Comparison of ENCODE assay signal across 22 cellular contexts in the genomic region with DNA sequence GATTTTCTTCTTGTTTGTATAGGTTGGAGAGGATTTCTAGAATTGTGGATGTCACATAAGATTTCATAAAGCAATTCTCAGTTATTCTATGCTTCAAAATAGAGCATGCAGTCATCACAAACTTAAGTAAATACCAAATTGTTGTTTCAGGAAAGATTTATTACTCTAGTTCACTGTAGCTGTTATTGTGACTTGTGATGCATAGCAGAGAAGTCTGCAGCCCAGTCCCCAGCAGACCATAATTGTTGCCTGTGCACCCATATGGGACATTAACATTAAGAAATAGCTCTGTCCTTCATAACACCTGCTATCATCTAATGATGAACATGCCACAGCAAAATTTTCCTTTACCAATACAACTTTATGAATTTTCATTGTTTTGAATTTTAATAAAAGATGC.
DNase-seq lines count a peak whose midpoint lies in the region; ATAC-seq and TF ChIP-seq lines count a peak whose summit lies in the region.
"Had no signal": no experiment of that assay in that cellular context is flagged by ENCODE, and none has a peak within 500 bp of the region (broad histone marks: within the 10 kb centered on the region; RNA-seq: fewer than 3 reads in every experiment).

No MANE protein-coding gene starts in this region.

- H3K27me3 ChIP-seq in upper lobe of right lung: no peaks in the 10 kb centered on the region
- no peaks in the 10 kb centered on the region for H3K27me3 ChIP-seq in left ventricle myocardium inferior (ENCODE audit: low read depth)
- H3K27me3 ChIP-seq in H9 (ENCODE audit: insufficient read depth, low read length): no peaks in the 10 kb centered on the region
- H3K27me3 ChIP-seq: BLaER1 treated with 17β-estradiol and CSF1 and Interleukin-3, amounts not matched to agents 10 nM and 100 nM had no signal

- H3K4ac ChIP-seq in H9 (ENCODE audit: low read depth, low read length): no peak overlapping the region

- TF ChIP-seq RAD21 in Ishikawa (IDR thresholded peaks at IDR 0.05; ENCODE audit: low read depth): no peak

- no peak overlapping the region for H3K4me3 Mint-ChIP-seq in H9
- H3K4me3 Mint-ChIP-seq: CD4-positive, alpha-beta memory T cell; IgD-negative memory B cell had no signal

- no peaks in the 10 kb centered on the region for H3K36me3 Mint-ChIP-seq in H9 (ENCODE audit: insufficient read depth in 1 of 3, low read depth in 3 of 3)
- H3K36me3 Mint-ChIP-seq: CD4-positive, alpha-beta memory T cell had no signal

- H3K9me3 Mint-ChIP-seq in H9: no peaks in the 10 kb centered on the region
- H3K9me3 Mint-ChIP-seq: IgD-negative memory B cell had no signal

- POLR2A ChIA-PET in GM10248 (lab: Yijun Ruan, JAX): no interaction called here

- no peak overlapping the region for H2BK5ac ChIP-seq in H9 (ENCODE audit: insufficient read length, low read length)

- no peak overlapping the region for H3K14ac ChIP-seq in H9 (ENCODE audit: insufficient read depth, low read length)

- H2BK15ac ChIP-seq in H9 (ENCODE audit: low read depth, low read length): no peak overlapping the region

- H3K4me3 ChIP-seq in upper lobe of right lung (no peak overlapping the region), left ventricle myocardium inferior (no peak overlapping the region)
- H3K4me3 ChIP-seq: BLaER1 treated with 17β-estradiol and CSF1 and Interleukin-3, amounts not matched to agents 10 nM and 100 nM had no signal

- H4K91ac ChIP-seq in H9 (ENCODE audit: insufficient read length, low read depth, low read length): no peak overlapping the region

- H3K4me1 Mint-ChIP-seq in H9: peaks cover 5 to 8% of the 10 kb centered on the region in 2 experiments
- H3K4me1 Mint-ChIP-seq: CD4-positive, alpha-beta memory T cell; IgD-negative memory B cell had no signal

- H3K9me3 ChIP-seq in upper lobe of right lung: no peaks in the 10 kb centered on the region
- no peaks in the 10 kb centered on the region for H3K9me3 ChIP-seq in left ventricle myocardium inferior (replicated peaks)
- H3K9me3 ChIP-seq in H9 (ENCODE audit: control insufficient read depth, low read depth, low read length): no peaks in the 10 kb centered on the region
- H3K9me3 ChIP-seq: BLaER1 treated with 17β-estradiol and CSF1 and Interleukin-3, amounts not matched to agents 10 nM and 100 nM had no signal

- ATAC-seq in upper lobe of right lung: no peak

- H4K8ac ChIP-seq in H9 (replicated peaks; ENCODE audit: insufficient read length, low read depth, low read length): no peak overlapping the region

- H2BK12ac ChIP-seq in H9 (ENCODE audit: insufficient read length, low read depth, low read length): no peak overlapping the region

- no peaks in the 10 kb centered on the region for H4K20me1 ChIP-seq in H9 (ENCODE audit: control insufficient read depth, insufficient read depth, insufficient read length)
- H4K20me1 ChIP-seq: BLaER1 treated with 17β-estradiol and CSF1 and Interleukin-3, amounts not matched to agents 10 nM and 100 nM had no signal

- H4K5ac ChIP-seq in H9 (ENCODE audit: insufficient read length, low read depth, low read length): no peak overlapping the region

- H3K79me2 ChIP-seq in H9 (ENCODE audit: insufficient read depth, low read length): no peaks in the 10 kb centered on the region

- DNase-seq in NCI-H526 treated with DMSO at 0.1 percent for 48 hours (lab: John Stamatoyannopoulos, UW): peak; percentile 52
- DNase-seq in kidney glomerular epithelial cell (lab: John Stamatoyannopoulos, UW): peak; percentile 85
- peak; percentile 53 for DNase-seq in renal cortical epithelial cell (ENCODE audit: low read depth)
- DNase-seq in upper lobe of right lung: no peak
- DNase-seq in GM10248 (ENCODE audit: extremely low spot score): no peak
- no peak for DNase-seq in left ventricle myocardium inferior
- no peak for DNase-seq in H9
- DNase-seq: Calu3; CD4-positive, alpha-beta memory T cell; DMS153; GDM1; Karpas-422; MV-4-11; NCI-H1105 treated with DMSO at 0.1 percent for 48 hours; NCI-H187; NCI-H2107; NCI-H510A treated with DMSO at 0.1 percent for 48 hours; RPMI8226; SHP77 had no signal

- no peak overlapping the region for H3K27ac Mint-ChIP-seq in H9
- H3K27ac Mint-ChIP-seq: CD4-positive, alpha-beta memory T cell; IgD-negative memory B cell had no signal

- H3K23ac ChIP-seq in H9 (ENCODE audit: insufficient read length, low read depth, low read length): no peak overlapping the region

- no peak overlapping the region for H3K18ac ChIP-seq in H9 (ENCODE audit: insufficient read length, low read depth, low read length)

- H3K27ac ChIP-seq in upper lobe of right lung (no peak overlapping the region), left ventricle myocardium inferior (replicated peaks) (no peak overlapping the region), H9 (ENCODE audit: insufficient read length, low read depth, low read length) (no peak overlapping the region)
- H3K27ac ChIP-seq: BLaER1 treated with 17β-estradiol and CSF1 and Interleukin-3, amounts not matched to agents 10 nM and 100 nM had no signal

- H3T11ph ChIP-seq in H9 (ENCODE audit: low read length): no peak overlapping the region

- H3K79me1 ChIP-seq in H9 (ENCODE audit: insufficient read depth, low read depth, low read length, poor library complexity, severe bottlenecking): no peaks in the 10 kb centered on the region

- H3K36me3 ChIP-seq in upper lobe of right lung (no peaks in the 10 kb centered on the region), left ventricle myocardium inferior (no peaks in the 10 kb centered on the region)
- H3K36me3 ChIP-seq: BLaER1 treated with 17β-estradiol and CSF1 and Interleukin-3, amounts not matched to agents 10 nM and 100 nM had no signal

- no peaks in the 10 kb centered on the region for H3K23me2 ChIP-seq in H9 (ENCODE audit: insufficient read length, low read depth, low read length, poor library complexity, severe bottlenecking)

- H2AFZ ChIP-seq in H9 (ENCODE audit: low read length): no peak overlapping the region

- H3K56ac ChIP-seq in H9 (ENCODE audit: insufficient read length, low read depth, low read length): no peak overlapping the region

- TF ChIP-seq EP300 in Ishikawa (IDR thresholded peaks at IDR 0.05; ENCODE audit: borderline replicate concordance): peak; percentile 67

- no peak overlapping the region for H2AK5ac ChIP-seq in H9 (ENCODE audit: insufficient read length, low read length)

- H2BK20ac ChIP-seq in H9 (ENCODE audit: low read depth, low read length, poor library complexity, severe bottlenecking): no peak overlapping the region

- no peak overlapping the region for H3K9ac ChIP-seq in H9 (ENCODE audit: extremely low read depth, insufficient read length, low read length)
- H3K9ac ChIP-seq: BLaER1 treated with 17β-estradiol and CSF1 and Interleukin-3, amounts not matched to agents 10 nM and 100 nM had no signal

- no peaks in the 10 kb centered on the region for H3K27me3 Mint-ChIP-seq in H9 (ENCODE audit: low read depth)
- H3K27me3 Mint-ChIP-seq: CD4-positive, alpha-beta memory T cell; IgD-negative memory B cell had no signal

- intact Hi-C loops in upper lobe of right lung (cut with DNase I) (no loop called here), left ventricle myocardium inferior (cut with micrococcal nuclease) (no loop called here)

- H3K4me1 ChIP-seq in upper lobe of right lung: no peaks in the 10 kb centered on the region
- H3K4me1 ChIP-seq in left ventricle myocardium inferior: peaks cover 5% of the 10 kb centered on the region
- H3K4me1 ChIP-seq in H9 (ENCODE audit: insufficient read depth, low read length): peaks cover 2% of the 10 kb centered on the region; the same call in 1 of the 2 replicates
- H3K4me1 ChIP-seq: BLaER1 treated with 17β-estradiol and CSF1 and Interleukin-3, amounts not matched to agents 10 nM and 100 nM had no signal

- H3K4me2 ChIP-seq in H9 (ENCODE audit: insufficient read depth, insufficient read length, low read length): no peak overlapping the region
- H3K4me2 ChIP-seq: BLaER1 treated with 17β-estradiol and CSF1 and Interleukin-3, amounts not matched to agents 10 nM and 100 nM had no signal

- TF ChIP-seq CTCF in upper lobe of right lung (IDR thresholded peaks at IDR 0.05) (no peak), GM10248 (IDR thresholded peaks at IDR 0.05; ENCODE audit: control extremely low read depth, extremely low read depth, low read depth, missing control alignments) (no peak), left ventricle myocardium inferior (IDR thresholded peaks at IDR 0.05; ENCODE audit: borderline replicate concordance) (no peak), H9 (conservative IDR thresholded peaks at IDR 0.05) (no peak)

- no peak overlapping the region for H2BK120ac ChIP-seq in H9 (ENCODE audit: low read depth, low read length, poor library complexity, severe bottlenecking)

- CTCF ChIA-PET in GM10248 (lab: Yijun Ruan, JAX): no interaction called here

TF ChIP-seq in Ishikawa, 13 proteins besides CTCF, POLR2A, EP300 and RAD21:
- TF ChIP-seq YY1 (IDR thresholded peaks at IDR 0.05; ENCODE audit: low read depth): no peak
- 0 out of 2 replicates have a peak, but pooled peaks have one; percentile 11 for TF ChIP-seq CEBPB (IDR thresholded peaks at IDR 0.05)
- TF ChIP-seq EGR1 (IDR thresholded peaks at IDR 0.05): no peak
- no peak for TF ChIP-seq CREB1 (IDR thresholded peaks at IDR 0.05; ENCODE audit: low read depth)
- TF ChIP-seq NFIC (IDR thresholded peaks at IDR 0.05): 0 out of 2 replicates have a peak, but pooled peaks have one; percentile 23
- TF ChIP-seq FOXM1 (IDR thresholded peaks at IDR 0.05; ENCODE audit: borderline replicate concordance, low read depth): peak; percentile 36; the same call in 1 of the 2 replicates
- TF ChIP-seq, protein P1, sequence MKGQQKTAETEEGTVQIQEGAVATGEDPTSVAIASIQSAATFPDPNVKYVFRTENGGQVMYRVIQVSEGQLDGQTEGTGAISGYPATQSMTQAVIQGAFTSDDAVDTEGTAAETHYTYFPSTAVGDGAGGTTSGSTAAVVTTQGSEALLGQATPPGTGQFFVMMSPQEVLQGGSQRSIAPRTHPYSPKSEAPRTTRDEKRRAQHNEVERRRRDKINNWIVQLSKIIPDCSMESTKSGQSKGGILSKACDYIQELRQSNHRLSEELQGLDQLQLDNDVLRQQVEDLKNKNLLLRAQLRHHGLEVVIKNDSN (IDR thresholded peaks at IDR 0.05): no peak
- TF ChIP-seq ZBTB7A (IDR thresholded peaks at IDR 0.05; ENCODE audit: low read depth): no peak
- TF ChIP-seq TCF12 (IDR thresholded peaks at IDR 0.05; ENCODE audit: low read depth): peak; percentile 60; the same call in 1 of the 2 replicates
- TF ChIP-seq TEAD4 (IDR thresholded peaks at IDR 0.05): peak; percentile 64; the same call in 1 of the 2 replicates

Comparison
In these comparisons a context has a peak if more than half of its experiments do, and no peak if none do; other contexts are left out.
1. DNase-seq: peak in NCI-H526 treated with DMSO at 0.1 percent for 48 hours (single experiment), kidney glomerular epithelial cell (single experiment) and renal cortical epithelial cell (single experiment); none in upper lobe of right lung (single experiment), GM10248 (single experiment), left ventricle myocardium inferior (single experiment) and H9 (single experiment).